In the genomic region with DNA sequence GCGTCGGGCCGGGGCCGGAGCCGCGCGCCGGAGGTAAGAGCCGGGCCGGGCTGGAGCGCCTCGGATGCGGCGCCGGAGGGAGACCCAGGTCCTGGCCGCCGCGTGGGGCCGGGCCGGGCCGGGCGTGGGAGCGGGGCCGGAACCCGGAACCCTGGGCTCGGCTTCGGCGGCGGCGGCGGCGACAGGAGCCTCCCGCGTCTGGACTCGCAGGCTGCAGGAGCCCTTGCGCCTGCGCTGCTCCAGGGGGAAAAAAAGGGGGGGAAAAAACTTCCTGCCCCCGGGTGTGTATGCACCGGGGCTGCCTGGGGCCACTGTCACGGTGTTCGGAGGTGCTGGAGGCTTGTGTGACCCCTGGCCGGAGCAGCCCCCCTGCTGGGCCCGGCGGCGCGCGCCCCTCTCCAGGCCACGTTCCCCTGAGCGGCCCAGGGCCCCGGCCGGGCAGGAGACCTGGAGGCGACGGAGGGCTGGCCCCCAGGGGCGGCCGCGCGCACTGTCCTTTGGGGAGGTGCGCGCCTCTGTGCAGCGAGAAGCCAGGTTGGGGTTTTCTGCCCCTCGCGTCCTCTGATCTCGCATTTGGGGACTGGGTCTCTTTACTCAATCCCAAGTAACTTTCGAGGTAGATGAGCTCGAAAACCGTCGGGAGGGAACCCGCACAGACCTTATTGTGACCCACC, we compare ENCODE assay signal across 8 cellular contexts. TPM values are rescaled to one million over a fixed set of nuclear protein-coding genes. Genes with fewer than 3 reads are reported as not detected.
A peak's percentile ranks its signal among the peaks of the same experiment; 100 is the strongest.
DNase-seq lines count a peak whose midpoint lies in the region; ATAC-seq and TF ChIP-seq lines count a peak whose summit lies in the region.

No MANE protein-coding gene starts in this region.

- H3K36me3 ChIP-seq in lower lobe of right lung (no peaks in the 10 kb centered on the region), upper lobe of right lung (no peaks in the 10 kb centered on the region)

- DNase-seq in activated CD4-positive, alpha-beta T cell treated with anti-CD3 and anti-CD28 coated beads, Interleukin-2, amount 50 U/mL, for 48 hours: peak; percentile 14 to 26
- no peak for DNase-seq in activated CD4-positive, alpha-beta T cell treated with anti-CD3 and anti-CD28 coated beads, Interleukin-2, amount 50 U/mL, for 4 hours
- DNase-seq in HCEC 1CT: peak; percentile 30
- peak; percentile 11 for DNase-seq in NAMALWA (ENCODE audit: low spot score)
- peak; percentile 40 for DNase-seq in cerebellum (ENCODE audit: low spot score)
- no peak for DNase-seq in lower lobe of right lung
- peak; percentile 72 for DNase-seq in upper lobe of right lung
- DNase-seq in NCI-H526 treated with DMSO at 0.1 percent for 48 hours (lab: John Stamatoyannopoulos, UW): no peak

- H3K27me3 ChIP-seq in lower lobe of right lung (ENCODE audit: low read depth) (peaks cover 23% of the 10 kb centered on the region), upper lobe of right lung (peaks cover 10% of the 10 kb centered on the region)

- peak; percentile 21 to 35 for ATAC-seq in lower lobe of right lung
- peak; percentile 42 for ATAC-seq in upper lobe of right lung

- H3K27ac ChIP-seq in lower lobe of right lung (peak overlapping the region; percentile 49), upper lobe of right lung (peak overlapping the region; percentile 51)

- TF ChIP-seq CTCF in lower lobe of right lung (IDR thresholded peaks at IDR 0.05) (no peak), upper lobe of right lung (IDR thresholded peaks at IDR 0.05) (no peak)

- H3K9me3 ChIP-seq in lower lobe of right lung (no peaks in the 10 kb centered on the region), upper lobe of right lung (no peaks in the 10 kb centered on the region)

- intact Hi-C loops in lower lobe of right lung (cut with DNase I): no loop called here
- intact Hi-C loops in upper lobe of right lung (cut with DNase I): no loop called here

- peaks cover 17% of the 10 kb centered on the region for H3K4me1 ChIP-seq in lower lobe of right lung
- H3K4me1 ChIP-seq in upper lobe of right lung: peaks cover 10% of the 10 kb centered on the region

- H3K4me3 ChIP-seq in lower lobe of right lung (peak overlapping the region; percentile 68), upper lobe of right lung (peak overlapping the region; percentile 65)

RNA-seq across cellular contexts. Expression of gene KLHL29, which starts 0.9 kb away (rescaled TPM):
- total RNA-seq in cerebellum (34.0 TPM), lower lobe of right lung (12.9 TPM), upper lobe of right lung (15.1 TPM)

Comparison
In these comparisons a context has a peak if more than half of its experiments do, and no peak if none do; other contexts are left out.
1. DNase-seq: peak in activated CD4-positive, alpha-beta T cell treated with anti-CD3 and anti-CD28 coated beads, Interleukin-2, amount 50 U/mL, for 48 hours (2 of 2), HCEC 1CT (single experiment), NAMALWA (single experiment), cerebellum (single experiment) and upper lobe of right lung (single experiment); none in activated CD4-positive, alpha-beta T cell treated with anti-CD3 and anti-CD28 coated beads, Interleukin-2, amount 50 U/mL, for 4 hours (0 of 2), lower lobe of right lung (single experiment) and NCI-H526 treated with DMSO at 0.1 percent for 48 hours (single experiment).